ENCODE assay signal across 1 cellular context in the genomic region with DNA sequence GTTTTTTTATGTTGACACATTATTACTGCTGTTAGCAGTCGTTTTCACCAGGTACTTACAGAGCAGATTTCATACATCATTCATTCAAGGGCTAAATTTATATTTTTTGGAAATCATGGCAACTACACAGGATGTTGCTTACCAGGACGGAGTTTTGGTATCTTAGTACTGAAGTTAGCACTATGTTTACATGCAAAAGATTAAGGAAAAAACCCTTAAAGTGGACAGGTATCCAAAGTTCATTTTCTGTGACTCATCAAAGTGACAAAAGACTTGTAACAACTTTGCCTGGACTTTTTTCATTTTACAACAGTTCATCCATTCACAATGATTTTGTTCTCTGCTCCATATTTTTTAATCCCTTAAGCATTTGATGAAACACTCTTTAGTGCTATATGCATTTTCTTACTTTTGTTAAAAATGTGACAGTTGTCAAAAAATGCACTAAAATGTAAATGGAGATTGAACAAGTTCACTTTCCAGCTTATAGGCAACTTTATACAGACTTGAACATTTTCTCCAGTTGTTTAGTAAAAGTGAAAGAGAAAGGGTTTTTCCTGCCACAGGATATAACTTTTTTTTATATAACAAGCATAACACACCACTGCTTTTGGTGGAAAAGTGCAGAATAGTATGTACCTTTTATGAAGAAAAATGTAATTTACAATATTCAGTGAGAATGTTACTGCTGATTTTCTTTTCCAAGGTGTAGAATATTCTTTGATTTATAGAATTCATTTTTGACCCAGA.
TF ChIP-seq lines count a peak whose summit lies in the region.

No MANE protein-coding gene starts in this region.

TF ChIP-seq in IMR-90, 13 proteins besides CTCF, POLR2A, EP300 and RAD21:
- no peak for TF ChIP-seq NFE2L2 (IDR thresholded peaks at IDR 0.05; ENCODE audit: low read depth, low read length)
- TF ChIP-seq RFX5 (IDR thresholded peaks at IDR 0.05; ENCODE audit: low read depth, low read length) = no peak
- TF ChIP-seq CHD1 (IDR thresholded peaks at IDR 0.05; ENCODE audit: low read depth, low read length) = no peak
- no peak for TF ChIP-seq CEBPB (IDR thresholded peaks at IDR 0.05; ENCODE audit: low read depth, low read length)
- TF ChIP-seq, protein P1, sequence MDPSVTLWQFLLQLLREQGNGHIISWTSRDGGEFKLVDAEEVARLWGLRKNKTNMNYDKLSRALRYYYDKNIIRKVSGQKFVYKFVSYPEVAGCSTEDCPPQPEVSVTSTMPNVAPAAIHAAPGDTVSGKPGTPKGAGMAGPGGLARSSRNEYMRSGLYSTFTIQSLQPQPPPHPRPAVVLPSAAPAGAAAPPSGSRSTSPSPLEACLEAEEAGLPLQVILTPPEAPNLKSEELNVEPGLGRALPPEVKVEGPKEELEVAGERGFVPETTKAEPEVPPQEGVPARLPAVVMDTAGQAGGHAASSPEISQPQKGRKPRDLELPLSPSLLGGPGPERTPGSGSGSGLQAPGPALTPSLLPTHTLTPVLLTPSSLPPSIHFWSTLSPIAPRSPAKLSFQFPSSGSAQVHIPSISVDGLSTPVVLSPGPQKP (IDR thresholded peaks at IDR 0.05; ENCODE audit: borderline replicate concordance, low read depth, low read length) = no peak
- TF ChIP-seq, protein P2, sequence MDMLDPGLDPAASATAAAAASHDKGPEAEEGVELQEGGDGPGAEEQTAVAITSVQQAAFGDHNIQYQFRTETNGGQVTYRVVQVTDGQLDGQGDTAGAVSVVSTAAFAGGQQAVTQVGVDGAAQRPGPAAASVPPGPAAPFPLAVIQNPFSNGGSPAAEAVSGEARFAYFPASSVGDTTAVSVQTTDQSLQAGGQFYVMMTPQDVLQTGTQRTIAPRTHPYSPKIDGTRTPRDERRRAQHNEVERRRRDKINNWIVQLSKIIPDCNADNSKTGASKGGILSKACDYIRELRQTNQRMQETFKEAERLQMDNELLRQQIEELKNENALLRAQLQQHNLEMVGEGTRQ (IDR thresholded peaks at IDR 0.05; ENCODE audit: low read depth, low read length) = no peak
- TF ChIP-seq BHLHE40 (IDR thresholded peaks at IDR 0.05; ENCODE audit: low read depth, low read length) = no peak
